In genomic region chr1:214303106-214303505, GRCh38 we compare ENCODE assay signal across 25 cellular contexts. TPM values are rescaled to one million over a fixed set of nuclear protein-coding genes. Genes with fewer than 3 reads are reported as not detected.
DNase-seq lines count a peak whose midpoint lies in the region; ATAC-seq and TF ChIP-seq lines count a peak whose summit lies in the region.
"Had no signal": no experiment of that assay in that cellular context is flagged by ENCODE, and none has a peak within 500 bp of the region (broad histone marks: within the 10 kb centered on the region; RNA-seq: fewer than 3 reads in every experiment).

No MANE protein-coding gene starts in this region.

- no peak overlapping the region for H2AK9ac ChIP-seq in IMR-90 (replicated peaks; ENCODE audit: low read depth, low read length, poor library complexity)

- H2BK15ac ChIP-seq in IMR-90 (ENCODE audit: low read depth, low read length) = no peak overlapping the region
- no peak overlapping the region for H2BK15ac ChIP-seq in mesenchymal stem cell (ENCODE audit: low read depth, poor library complexity, severe bottlenecking)

- peak overlapping the region in 1 of 2 donors; percentile 38 for H3K27ac Mint-ChIP-seq in effector memory CD8-positive, alpha-beta T cell
- H3K27ac Mint-ChIP-seq: activated CD4-positive, alpha-beta T cell treated with anti-CD3 and anti-CD28 coated beads for 36 hours; H9; stimulated activated naive CD8-positive, alpha-beta T cell treated with anti-CD3 and anti-CD28 coated beads, Interleukin-15, Interleukin-2, amounts not matched to agents 100 ng/mL and 50 ng/mL, for 24 hours had no signal

- H2BK120ac ChIP-seq in IMR-90 (ENCODE audit: low read depth, low read length) (no peak overlapping the region), mesenchymal stem cell (ENCODE audit: low read depth, low read length) (no peak overlapping the region)

- H3K36me3 Mint-ChIP-seq in effector memory CD8-positive, alpha-beta T cell (ENCODE audit: insufficient read depth) = peaks cover 3% of the 10 kb centered on the region
- H3K36me3 Mint-ChIP-seq: naive B cell had no signal

- H3K23ac ChIP-seq in IMR-90 (ENCODE audit: low read depth, low read length) = no peak overlapping the region
- no peak overlapping the region for H3K23ac ChIP-seq in mesenchymal stem cell (ENCODE audit: low read length in 2 of 2)

- H3K4me2 ChIP-seq in IMR-90 (ENCODE audit: low read depth, low read length) (peak overlapping the region; percentile 7), mesenchymal stem cell (ENCODE audit: low read length, poor library complexity, severe bottlenecking) (no peak overlapping the region)

- CTCF ChIA-PET in IMR-90 (lab: Yijun Ruan, JAX) = interaction anchor here (0.6 to 1.5 kb wide), 3 partner anchors 14 to 269 kb away, joined by 3 to 5 read pairs (median 3); no protein-coding TSS in a partner anchor

- H3K4me3 Mint-ChIP-seq in effector memory CD8-positive, alpha-beta T cell = no peak overlapping the region
- H3K4me3 Mint-ChIP-seq: activated CD4-positive, alpha-beta T cell treated with anti-CD3 and anti-CD28 coated beads for 36 hours; H9; immature natural killer cell; stimulated activated naive CD8-positive, alpha-beta T cell treated with anti-CD3 and anti-CD28 coated beads, Interleukin-15, Interleukin-2, amounts not matched to agents 100 ng/mL and 50 ng/mL, for 24 hours had no signal

- no peak overlapping the region for H2BK5ac ChIP-seq in IMR-90 (ENCODE audit: low read depth, low read length, poor library complexity, severe bottlenecking)
- no peak overlapping the region for H2BK5ac ChIP-seq in mesenchymal stem cell (ENCODE audit: low read depth, low read length, poor library complexity, severe bottlenecking)

- dilution Hi-C loops in IMR-90 (cut with HindIII; ENCODE audit: low sequenced_read_pairs, unreplicated experiment) = no loop called here

- no peaks in the 10 kb centered on the region for H3K27me3 ChIP-seq in ACC112 (ENCODE audit: insufficient read depth, low read length)
- H3K27me3 ChIP-seq in IMR-90 (ENCODE audit: control insufficient read depth, insufficient read depth, low read length) = no peaks in the 10 kb centered on the region
- no peaks in the 10 kb centered on the region for H3K27me3 ChIP-seq in dorsolateral prefrontal cortex
- no peaks in the 10 kb centered on the region for H3K27me3 ChIP-seq in mesenchymal stem cell (ENCODE audit: control insufficient read depth in 1 of 2, insufficient read depth in 1 of 2, low read length in 2 of 2)
- H3K27me3 ChIP-seq: body of pancreas, gastrocnemius medialis, left lung, transverse colon had no signal

- WGBS in IMR-90 (ENCODE audit: extremely low coverage in 2 of 2, insufficient read length in 1 of 2), 2 experiments = 51% methylated on average over 4 of the region's 6 CpGs; no CpG with 5 or more reads in 1 of the 2 experiments
- 44% methylated on average over 6 of the region's 6 CpGs for WGBS in mesenchymal stem cell

- H4K5ac ChIP-seq in IMR-90 (ENCODE audit: low read depth, low read length) = no peak overlapping the region

- H4K91ac ChIP-seq in IMR-90 (ENCODE audit: insufficient read depth, low read depth, low read length) (no peak overlapping the region), mesenchymal stem cell (ENCODE audit: low read length) (no peak overlapping the region)

- H3K56ac ChIP-seq in IMR-90 (ENCODE audit: extremely low read depth, insufficient read depth, low read length) = no peak overlapping the region

- ATAC-seq in IMR-90 (ENCODE audit: low read depth) (peak; percentile 72), HG03139 (IDR thresholded peaks at IDR 0.05; ENCODE audit: unreplicated experiment) (no peak)
- ATAC-seq in effector memory CD8-positive, alpha-beta T cell (replicated peaks) = no peak
- ATAC-seq: activated CD4-positive, alpha-beta T cell treated with anti-CD3 and anti-CD28 coated beads for 36 hours; body of pancreas; gastrocnemius medialis; left lung had no signal

- intact Hi-C loops in IMR-90 (cut with micrococcal nuclease) (no loop called here), dorsolateral prefrontal cortex (cut with DNase I) (no loop called here)

- H3K9ac ChIP-seq in IMR-90 (ENCODE audit: low read depth, low read length) (no peak overlapping the region), mesenchymal stem cell (ENCODE audit: low read length) (peak overlapping the region; percentile 42)

- peak; percentile 28 for DNase-seq in IMR-90
- no peak for DNase-seq in dorsolateral prefrontal cortex
- DNase-seq in mesenchymal stem cell = no peak
- no peak for DNase-seq in effector memory CD8-positive, alpha-beta T cell
- DNase-seq in NCI-H2081 (lab: John Stamatoyannopoulos, UW) = no peak
- no peak for DNase-seq in activated gamma-delta T cell treated with Interleukin-2 at 50 U/mL for 16 hours
- DNase-seq: activated CD4-positive, alpha-beta T cell treated with anti-CD3 and anti-CD28 coated beads for 36 hours; activated CD8-positive, alpha-beta memory T cell treated with anti-CD3 and anti-CD28 coated beads for 24 hours; activated effector memory CD4-positive, alpha-beta T cell treated with Interleukin-2 at 50 U/mL for 16 hours; body of pancreas; DMS79 treated with DMSO at 0.1 percent for 48 hours; effector CD4-positive, alpha-beta T cell; gastrocnemius medialis; GF-D8; H9; immature natural killer cell; left lung; naive B cell; NCI-H2081 treated with DMSO at 0.1 percent for 48 hours; NCI-H446; transverse colon had no signal

- no peaks in the 10 kb centered on the region for H3K27me3 Mint-ChIP-seq in effector memory CD8-positive, alpha-beta T cell
- H3K27me3 Mint-ChIP-seq: activated CD4-positive, alpha-beta T cell treated with anti-CD3 and anti-CD28 coated beads for 36 hours; naive B cell; stimulated activated naive CD8-positive, alpha-beta T cell treated with anti-CD3 and anti-CD28 coated beads, Interleukin-15, Interleukin-2, amounts not matched to agents 100 ng/mL and 50 ng/mL, for 24 hours had no signal

- BruUV-seq in IMR-90 (replicated peaks; lab: Mats Ljungman, UMichigan) = no TSS peak

- H3K14ac ChIP-seq in IMR-90 (replicated peaks; ENCODE audit: low read depth, low read length) = no peak overlapping the region
- H3K14ac ChIP-seq in mesenchymal stem cell (ENCODE audit: low read length in 2 of 2) = no peak overlapping the region

- TF ChIP-seq CTCF in IMR-90 (conservative IDR thresholded peaks at IDR 0.05; ENCODE audit: low read depth, low read length) (no peak), dorsolateral prefrontal cortex (IDR thresholded peaks at IDR 0.05 in 54 of 56, conservative IDR thresholded peaks at IDR 0.05 in 2 of 56; ENCODE audit: low read depth in 1 of 56, partially characterized antibody in 56 of 56) (no peak)

- H3K4me1 Mint-ChIP-seq in effector memory CD8-positive, alpha-beta T cell (ENCODE audit: low read depth in 2 of 2) = peaks cover 9 to 21% of the 10 kb centered on the region in 2 donors

- no peak overlapping the region for H2BK20ac ChIP-seq in IMR-90 (ENCODE audit: low read depth, low read length)

- H3K36me3 ChIP-seq in ACC112 (ENCODE audit: insufficient read depth, low read length) (no peaks in the 10 kb centered on the region), IMR-90 (ENCODE audit: control insufficient read depth, insufficient read depth, low read length) (no peaks in the 10 kb centered on the region), mesenchymal stem cell (ENCODE audit: control insufficient read depth in 1 of 2, insufficient read depth in 2 of 2, low read depth in 1 of 2, low read length in 2 of 2) (peaks cover 0 to 8% of the 10 kb centered on the region in 2 experiments)
- H3K36me3 ChIP-seq: gastrocnemius medialis, left lung, transverse colon had no signal

- H2AFZ ChIP-seq in ACC112 (ENCODE audit: low read length, unreplicated experiment) (no peak overlapping the region), IMR-90 (replicated peaks; ENCODE audit: low read length, poor library complexity) (no peak overlapping the region), mesenchymal stem cell (ENCODE audit: low read depth, low read length) (no peak overlapping the region)

- H3K79me2 ChIP-seq in ACC112 (ENCODE audit: control insufficient read depth, insufficient read depth, low read length, unreplicated experiment) = peaks cover 16% of the 10 kb centered on the region

- TF ChIP-seq POLR2A in IMR-90 (IDR thresholded peaks at IDR 0.05; ENCODE audit: low read depth, low read length) = no peak

- H3K27ac ChIP-seq in ACC112 (ENCODE audit: low read depth, low read length) = no peak overlapping the region
- H3K27ac ChIP-seq in IMR-90 (ENCODE audit: insufficient read depth, low read length) = no peak overlapping the region
- H3K27ac ChIP-seq in dorsolateral prefrontal cortex = peak overlapping the region in 1 of 59 donors; percentile 40
- H3K27ac ChIP-seq in mesenchymal stem cell (ENCODE audit: low read length, poor library complexity, severe bottlenecking) = no peak overlapping the region
- H3K27ac ChIP-seq: body of pancreas, gastrocnemius medialis, left lung, RWPE1, transverse colon had no signal

- H3K4me1 ChIP-seq in ACC112 (ENCODE audit: control insufficient read depth, insufficient read depth, low read length, unreplicated experiment) = peaks cover 14% of the 10 kb centered on the region
- H3K4me1 ChIP-seq in IMR-90 (ENCODE audit: control insufficient read depth, insufficient read depth, low read length) = peaks cover 4% of the 10 kb centered on the region; the same call in 1 of the 2 replicates
- H3K4me1 ChIP-seq in mesenchymal stem cell (ENCODE audit: control insufficient read depth, insufficient read depth, low read depth, low read length) = peaks cover 3% of the 10 kb centered on the region
- H3K4me1 ChIP-seq: body of pancreas, left lung, transverse colon had no signal

- H2BK12ac ChIP-seq in mesenchymal stem cell (ENCODE audit: low read length in 2 of 2) = no peak overlapping the region

- H3K4me3 ChIP-seq in ACC112 (ENCODE audit: low read depth, low read length) = peak overlapping the region; percentile 48
- H3K4me3 ChIP-seq in IMR-90 (ENCODE audit: insufficient read depth, low read depth, low read length) = no peak overlapping the region
- peak overlapping the region in 40 of 59 donors; percentile 2 to 52 (median 34) for H3K4me3 ChIP-seq in dorsolateral prefrontal cortex
- peak overlapping the region in 1 of 2 experiments; percentile 67 for H3K4me3 ChIP-seq in mesenchymal stem cell (ENCODE audit: insufficient read depth in 1 of 2, low read depth in 1 of 2, low read length in 2 of 2)
- H3K4me3 ChIP-seq: body of pancreas, gastrocnemius medialis, left lung, transverse colon had no signal

- no peak overlapping the region for H4K8ac ChIP-seq in IMR-90 (ENCODE audit: low read depth in 2 of 2, low read length in 2 of 2)
- no peak overlapping the region for H4K8ac ChIP-seq in mesenchymal stem cell (ENCODE audit: low read length)

- no peak for TF ChIP-seq RAD21 in IMR-90 (IDR thresholded peaks at IDR 0.05; ENCODE audit: low read length)

- no peaks in the 10 kb centered on the region for H3K9me3 Mint-ChIP-seq in effector memory CD8-positive, alpha-beta T cell
- H3K9me3 Mint-ChIP-seq: H9; immature natural killer cell; naive B cell; stimulated activated naive CD8-positive, alpha-beta T cell treated with anti-CD3 and anti-CD28 coated beads, Interleukin-15, Interleukin-2, amounts not matched to agents 100 ng/mL and 50 ng/mL, for 24 hours had no signal

- no peak overlapping the region for H3K4ac ChIP-seq in IMR-90 (ENCODE audit: low read depth, low read length)
- H3K4ac ChIP-seq in mesenchymal stem cell (ENCODE audit: low read depth in 1 of 2, low read length in 2 of 2) = no peak overlapping the region

- H2AK5ac ChIP-seq in IMR-90 (ENCODE audit: low read depth, low read length) (no peak overlapping the region), mesenchymal stem cell (ENCODE audit: low read length, severe bottlenecking) (no peak overlapping the region)

- H3K9me1 ChIP-seq in IMR-90 (ENCODE audit: insufficient read depth, low read length) = 0 out of 2 replicates have a peak, but pooled peaks cover 3% of the 10 kb centered on the region

- in situ Hi-C loops in IMR-90 (cut with MboI; ENCODE audit: low sequenced_read_pairs) = no loop called here

- no peaks in the 10 kb centered on the region for H4K20me1 ChIP-seq in IMR-90 (ENCODE audit: insufficient read depth, low read length)

- no peaks in the 10 kb centered on the region for H3K9me3 ChIP-seq in IMR-90 (ENCODE audit: control insufficient read depth, insufficient read depth, low read length)
- H3K9me3 ChIP-seq in mesenchymal stem cell (ENCODE audit: control insufficient read depth, low read length) = no peaks in the 10 kb centered on the region
- H3K9me3 ChIP-seq: body of pancreas, gastrocnemius medialis, left lung, transverse colon had no signal

- H3K18ac ChIP-seq in IMR-90 (ENCODE audit: low read depth, low read length) (no peak overlapping the region), mesenchymal stem cell (ENCODE audit: low read depth in 1 of 2, low read length in 2 of 2) (no peak overlapping the region)

- POLR2A ChIA-PET in IMR-90 (lab: Charles Lee; ENCODE audit: unreplicated experiment) = no interaction called here

- H3K79me1 ChIP-seq in IMR-90 (ENCODE audit: low read depth in 1 of 2, low read length in 2 of 2) (peaks cover 12 to 23% of the 10 kb centered on the region in 2 experiments), mesenchymal stem cell (replicated peaks; ENCODE audit: low read length, poor library complexity, severe bottlenecking) (peaks cover 45% of the 10 kb centered on the region)

RNA-seq across cellular contexts. Expression of gene SMYD2, which starts 22.1 kb away (rescaled TPM):
- 45.8 and 61.7 TPM in 2 replicates for total RNA-seq in IMR-90 (2012; rRNA removed)
- 27.6 and 32.7 TPM in 2 replicates for polyA plus RNA-seq in IMR-90 (2012; rRNA removed)
- 9.0 and 13.6 TPM in 2 replicates for polyA plus RNA-seq in IMR-90 (2012; cell fraction: cytosol; rRNA removed)
- polyA plus RNA-seq in IMR-90 (2012; cell fraction: nucleus; rRNA removed; ENCODE audit: low replicate concordance) = 10.1 and 41.2 TPM in 2 replicates
- 10 to 100 TPM; 12.9 to 82.4 (median 55.5) TPM for total RNA-seq in dorsolateral prefrontal cortex
- polyA plus RNA-seq in mesenchymal stem cell (2013, experiment 1 of 2) = 26.9 TPM
- 27.4 TPM for polyA plus RNA-seq in mesenchymal stem cell (2013, experiment 2 of 2)
